26 cellular contexts compared by ENCODE assay signal in genomic region chr1:222026280-222026679, GRCh38.
"Had no signal": no experiment of that assay in that cellular context is flagged by ENCODE, and none has a peak within 500 bp of the region (broad histone marks: within the 10 kb centered on the region; RNA-seq: fewer than 3 reads in every experiment).

No MANE protein-coding gene starts in this region.

- H3K9me3 ChIP-seq: Peyer's patch had no signal

- ATAC-seq: activated CD8-positive, alpha-beta T cell treated with anti-CD3 and anti-CD28 coated beads for 36 hours; activated T-cell treated with anti-CD3 and anti-CD28 coated beads, Interleukin-2, amount 50 U/mL, for 72 hours; activated T-helper 17 cell treated with anti-CD3 and anti-CD28 coated beads, Interleukin-2, amount 50 U/mL, for 72 hours; K562; PC-3 had no signal

- H3K27ac ChIP-seq: cardiac muscle cell, Peyer's patch, SK-N-MC had no signal

- DNase-seq: activated CD4-positive, alpha-beta T cell treated with anti-CD3 and anti-CD28 coated beads, Interleukin-2, amount 10 ng/mL, durations not matched to agents 24 days and 14 days; activated CD4-positive, alpha-beta T cell treated with anti-CD3 and anti-CD28 coated beads, Interleukin-2, amount 50 U/mL, for 4 hours; activated CD8-positive, alpha-beta T cell treated with anti-CD3 and anti-CD28 coated beads for 36 hours; activated effector memory CD4-positive, alpha-beta T cell treated with anti-CD3 and anti-CD28 coated beads, Interleukin-2, amount 50 U/mL, for 16 hours; activated naive CD4-positive, alpha-beta T cell; activated naive CD4-positive, alpha-beta T cell treated with anti-CD3 and anti-CD28 coated beads, Interleukin-2, amount 50 U/mL, for 16 hours; activated naive CD8-positive, alpha-beta T cell treated with anti-CD3 and anti-CD28 coated beads for 36 hours; activated T-cell treated with anti-CD3 and anti-CD28 coated beads, Interleukin-2, amount 50 U/mL, for 1 hour; activated T-cell treated with anti-CD3 and anti-CD28 coated beads, Interleukin-2, amount 50 U/mL, for 72 hours; amniotic stem cell; aorta; NCI-H1092 treated with DMSO at 0.1 percent for 48 hours; NCI-H1417 treated with DMSO at 0.1 percent for 48 hours; NCI-H187 treated with DMSO at 0.1 percent for 48 hours; NCI-H2081; NCI-H510A; NCI-H526; NCI-H748 treated with DMSO at 0.1 percent for 48 hours; NK-92 treated with Interleukin-12 subunit alpha and Interleukin-12 subunit beta, amount 100 ng/mL, for 24 hours; PC-3; Peyer's patch; RPMI8226 had no signal

- H3K4me1 ChIP-seq: Peyer's patch had no signal

- H3K27me3 ChIP-seq: cardiac muscle cell, Peyer's patch had no signal

- H3K4me3 ChIP-seq: cardiac muscle cell, K562, Peyer's patch, SK-N-MC had no signal
